ENCODE assay signal across 22 cellular contexts in genomic region chr6:20882014-20882413, GRCh38.
"Had no signal": no experiment of that assay in that cellular context is flagged by ENCODE, and none has a peak within 500 bp of the region (broad histone marks: within the 10 kb centered on the region; RNA-seq: fewer than 3 reads in every experiment).

No MANE protein-coding gene starts in this region.

- H3K27ac ChIP-seq: ascending aorta, brain microvascular endothelial cell, foreskin keratinocyte, lower lobe of right lung, sigmoid colon, transverse colon, uterus had no signal

- H3K9me3 ChIP-seq: lower lobe of right lung, sigmoid colon, uterus had no signal

- H3K36me3 ChIP-seq: ascending aorta, brain microvascular endothelial cell, lower lobe of right lung, sigmoid colon, uterus had no signal

- H3K4me1 Mint-ChIP-seq: activated naive CD4-positive, alpha-beta T cell treated with anti-CD3 and anti-CD28 coated beads, Interleukin-2, amount 50 U/mL, for 24 hours had no signal

- H3K27me3 Mint-ChIP-seq: activated naive CD4-positive, alpha-beta T cell treated with anti-CD3 and anti-CD28 coated beads, Interleukin-2, amount 50 U/mL, for 24 hours; stimulated activated memory B cell treated with anti-CD40 and anti-IgM and Interleukin-4, amounts not matched to agents 10 μg/mL and 1 μg/mL and 100 μg/mL, for 72 hours had no signal

- H3K27ac Mint-ChIP-seq: activated naive CD4-positive, alpha-beta T cell treated with anti-CD3 and anti-CD28 coated beads, Interleukin-2, amount 50 U/mL, for 24 hours; stimulated activated memory B cell treated with anti-CD40 and anti-IgM and Interleukin-4, amounts not matched to agents 10 μg/mL and 1 μg/mL and 100 μg/mL, for 72 hours; T-helper 2 cell treated with Interferon-gamma antibody and Interleukin-4, amounts not matched to agents 5 μg/mL and 100 μg/mL, for 36 hours had no signal

- H3K4me3 ChIP-seq: ascending aorta, lower lobe of right lung, mucosa of descending colon, sigmoid colon, smooth muscle cell, transverse colon, uterus had no signal

- DNase-seq: activated gamma-delta T cell treated with Interleukin-2 at 50 U/mL for 16 hours; activated T-cell treated with anti-CD3 and anti-CD28 coated beads, Interleukin-2, amount 50 U/mL, for 1 hour; brain microvascular endothelial cell; caudate nucleus; dermis blood vessel endothelial cell; effector memory CD4-positive, alpha-beta T cell; foreskin keratinocyte; kidney; lower lobe of right lung; mesendoderm; mucosa of descending colon; occipital lobe; sigmoid colon; stimulated activated CD4-positive, alpha-beta T cell treated with anti-CD3 and anti-CD28 coated beads, Interleukin-15, amount 100 ng/mL, for 24 hours; transverse colon; uterus had no signal

- H3K4me3 Mint-ChIP-seq: activated naive CD4-positive, alpha-beta T cell treated with anti-CD3 and anti-CD28 coated beads, Interleukin-2, amount 50 U/mL, for 24 hours; neural crest cell; stimulated activated memory B cell treated with anti-CD40 and anti-IgM and Interleukin-4, amounts not matched to agents 10 μg/mL and 1 μg/mL and 100 μg/mL, for 72 hours; T-helper 2 cell treated with Interferon-gamma antibody and Interleukin-4, amounts not matched to agents 5 μg/mL and 100 μg/mL, for 36 hours had no signal

- H3K27me3 ChIP-seq: ascending aorta, brain microvascular endothelial cell, foreskin keratinocyte, sigmoid colon, transverse colon, uterus had no signal

- H3K4me1 ChIP-seq: ascending aorta, sigmoid colon, transverse colon had no signal

- ATAC-seq: foreskin keratinocyte; lower lobe of right lung; mucosa of descending colon; stimulated activated memory B cell treated with anti-CD40 and anti-IgM and Interleukin-4, amounts not matched to agents 10 μg/mL and 1 μg/mL and 100 μg/mL, for 72 hours had no signal
